11 cellular contexts compared by ENCODE assay signal in the genomic region with DNA sequence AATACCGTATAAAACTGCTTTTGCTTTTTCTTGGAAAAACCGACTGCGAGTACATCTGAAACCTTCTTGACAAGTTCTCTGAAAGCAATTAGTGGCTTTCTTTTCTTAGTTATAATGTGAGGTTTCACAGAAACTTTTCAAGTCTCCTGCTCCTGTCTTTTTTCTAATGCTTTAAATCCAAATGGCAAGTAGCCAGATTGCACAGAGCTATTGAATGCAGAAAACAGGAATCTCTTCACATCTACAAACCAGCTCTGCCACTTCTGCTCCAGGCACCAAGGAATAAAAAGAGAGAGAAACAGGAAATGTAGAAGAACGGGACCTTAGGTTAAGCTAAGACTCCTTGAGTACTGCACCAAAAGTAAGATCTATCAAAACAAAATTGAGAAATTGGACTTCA.
DNase-seq lines count a peak whose midpoint lies in the region; ATAC-seq and TF ChIP-seq lines count a peak whose summit lies in the region.
"Had no signal": no experiment of that assay in that cellular context is flagged by ENCODE, and none has a peak within 500 bp of the region (broad histone marks: within the 10 kb centered on the region; RNA-seq: fewer than 3 reads in every experiment).

No MANE protein-coding gene starts in this region.

- POLR2A ChIA-PET in activated naive CD8-positive, alpha-beta T cell treated with anti-CD3 and anti-CD28 coated beads, Interleukin-2, amount 10 ng/mL, durations not matched to agents 7 days and 5 days (lab: Charles Lee) = interaction anchor here (0.7 to 2.1 kb wide), 4 partner anchors 16 to 268 kb away, joined by 3 to 10 read pairs (median 6); partner anchors contain the start of gene TET2

- peaks cover 8% of the 10 kb centered on the region for H3K27me3 Mint-ChIP-seq in stimulated activated naive CD8-positive, alpha-beta T cell treated with anti-CD3 and anti-CD28 coated beads, Interleukin-15, amount 100 ng/mL, for 72 hours
- H3K27me3 Mint-ChIP-seq in activated naive CD8-positive, alpha-beta T cell treated with anti-CD3 and anti-CD28 coated beads, Interleukin-2, amount 10 ng/mL, durations not matched to agents 7 days and 5 days = no peaks in the 10 kb centered on the region

- peaks cover 0 to 16% of the 10 kb centered on the region in 2 donors for H3K9me3 Mint-ChIP-seq in stimulated activated naive CD8-positive, alpha-beta T cell treated with anti-CD3 and anti-CD28 coated beads, Interleukin-15, amount 100 ng/mL, for 72 hours
- peaks cover 3% of the 10 kb centered on the region for H3K9me3 Mint-ChIP-seq in activated naive CD8-positive, alpha-beta T cell treated with anti-CD3 and anti-CD28 coated beads, Interleukin-2, amount 10 ng/mL, durations not matched to agents 7 days and 5 days

- DNase-seq in stimulated activated naive CD8-positive, alpha-beta T cell treated with anti-CD3 and anti-CD28 coated beads, Interleukin-15, amount 100 ng/mL, for 72 hours = peak in 1 of 2 donors; percentile 10
- DNase-seq in stimulated activated naive CD8-positive, alpha-beta T cell treated with anti-CD3 and anti-CD28 coated beads, Interleukin-15, Interleukin-2, amounts not matched to agents 100 U/mL and 50 U/mL, for 24 hours = no peak
- no peak for DNase-seq in activated naive CD8-positive, alpha-beta T cell treated with anti-CD3 and anti-CD28 coated beads, Interleukin-2, amount 10 ng/mL, durations not matched to agents 7 days and 5 days
- no peak for DNase-seq in uterus
- DNase-seq in activated T-cell treated with anti-CD3 and anti-CD28 coated beads for 4 hours = no peak
- DNase-seq: naive B cell, NCI-H524 had no signal

- no peak overlapping the region for H3K4me3 ChIP-seq in uterus
- H3K4me3 ChIP-seq: skin epidermis had no signal

- no peak overlapping the region for H3K27ac ChIP-seq in uterus
- H3K27ac ChIP-seq: skin epidermis had no signal

- no peak for TF ChIP-seq CTCF in uterus (IDR thresholded peaks at IDR 0.05)

- TF ChIP-seq POLR2A in uterus (IDR thresholded peaks at IDR 0.05) = no peak

- peak overlapping the region; percentile 46 to 71 for H3K4me3 Mint-ChIP-seq in stimulated activated naive CD8-positive, alpha-beta T cell treated with anti-CD3 and anti-CD28 coated beads, Interleukin-15, amount 100 ng/mL, for 72 hours
- peak overlapping the region; percentile 80 for H3K4me3 Mint-ChIP-seq in activated naive CD8-positive, alpha-beta T cell treated with anti-CD3 and anti-CD28 coated beads, Interleukin-2, amount 10 ng/mL, durations not matched to agents 7 days and 5 days
- H3K4me3 Mint-ChIP-seq: naive B cell had no signal

- no peaks in the 10 kb centered on the region for H3K4me1 ChIP-seq in uterus

- peak; percentile 79 for ATAC-seq in stimulated activated naive CD8-positive, alpha-beta T cell treated with anti-CD3 and anti-CD28 coated beads, Interleukin-15, amount 100 ng/mL, for 72 hours
- ATAC-seq in stimulated activated naive CD8-positive, alpha-beta T cell treated with anti-CD3 and anti-CD28 coated beads, Interleukin-15, Interleukin-2, amounts not matched to agents 100 U/mL and 50 U/mL, for 24 hours = no peak
- ATAC-seq in HG03520 (IDR thresholded peaks at IDR 0.05; ENCODE audit: unreplicated experiment) = peak; percentile 57
- peak; percentile 79 for ATAC-seq in activated naive CD8-positive, alpha-beta T cell treated with anti-CD3 and anti-CD28 coated beads, Interleukin-2, amount 10 ng/mL, durations not matched to agents 7 days and 5 days (ENCODE audit: low read depth)
- ATAC-seq in HG03378 (IDR thresholded peaks at IDR 0.05; ENCODE audit: unreplicated experiment) = no peak
- no peak for ATAC-seq in HG02970 (IDR thresholded peaks at IDR 0.05; ENCODE audit: low FRiP score, unreplicated experiment)

- peaks cover 31% of the 10 kb centered on the region for H3K36me3 Mint-ChIP-seq in activated naive CD8-positive, alpha-beta T cell treated with anti-CD3 and anti-CD28 coated beads, Interleukin-2, amount 10 ng/mL, durations not matched to agents 7 days and 5 days
- H3K36me3 Mint-ChIP-seq: naive B cell had no signal

- intact Hi-C loops in uterus (cut with DNase I; ENCODE audit: low total_unique reads) = no loop called here

- H3K36me3 ChIP-seq in uterus = no peaks in the 10 kb centered on the region

- H3K27ac Mint-ChIP-seq in stimulated activated naive CD8-positive, alpha-beta T cell treated with anti-CD3 and anti-CD28 coated beads, Interleukin-15, amount 100 ng/mL, for 72 hours = no peak overlapping the region
- peak overlapping the region; percentile 94 for H3K27ac Mint-ChIP-seq in activated naive CD8-positive, alpha-beta T cell treated with anti-CD3 and anti-CD28 coated beads, Interleukin-2, amount 10 ng/mL, durations not matched to agents 7 days and 5 days
- H3K27ac Mint-ChIP-seq: naive B cell had no signal

- peaks cover 17% of the 10 kb centered on the region for H3K4me1 Mint-ChIP-seq in stimulated activated naive CD8-positive, alpha-beta T cell treated with anti-CD3 and anti-CD28 coated beads, Interleukin-15, amount 100 ng/mL, for 72 hours
- H3K4me1 Mint-ChIP-seq in activated naive CD8-positive, alpha-beta T cell treated with anti-CD3 and anti-CD28 coated beads, Interleukin-2, amount 10 ng/mL, durations not matched to agents 7 days and 5 days = peaks cover 25% of the 10 kb centered on the region
- H3K4me1 Mint-ChIP-seq: naive B cell had no signal

- H3K27me3 ChIP-seq in uterus = no peaks in the 10 kb centered on the region

- no peaks in the 10 kb centered on the region for H3K9me3 ChIP-seq in uterus

Comparison
In these comparisons a context has a peak if more than half of its experiments do, and no peak if none do; other contexts are left out.
1. ATAC-seq: peak in stimulated activated naive CD8-positive, alpha-beta T cell treated with anti-CD3 and anti-CD28 coated beads, Interleukin-15, amount 100 ng/mL, for 72 hours (single experiment), HG03520 (single experiment) and activated naive CD8-positive, alpha-beta T cell treated with anti-CD3 and anti-CD28 coated beads, Interleukin-2, amount 10 ng/mL, durations not matched to agents 7 days and 5 days (single experiment); none in stimulated activated naive CD8-positive, alpha-beta T cell treated with anti-CD3 and anti-CD28 coated beads, Interleukin-15, Interleukin-2, amounts not matched to agents 100 U/mL and 50 U/mL, for 24 hours (single experiment), HG03378 (single experiment) and HG02970 (single experiment).